Comparison of ENCODE assay signal across 19 cellular contexts in genomic region chr16:49969356-49970030, GRCh38. TPM values are rescaled to one million over a fixed set of nuclear protein-coding genes. Genes with fewer than 3 reads are reported as not detected.
DNase-seq lines count a peak whose midpoint lies in the region; ATAC-seq and TF ChIP-seq lines count a peak whose summit lies in the region.
"Had no signal": no experiment of that assay in that cellular context is flagged by ENCODE, and none has a peak within 500 bp of the region (broad histone marks: within the 10 kb centered on the region; RNA-seq: fewer than 3 reads in every experiment).

No MANE protein-coding gene starts in this region.

- no peak for TF ChIP-seq POLR2A in testis (IDR thresholded peaks at IDR 0.05)

- no peak overlapping the region for H3K4me3 ChIP-seq in testis
- H3K4me3 ChIP-seq: breast epithelium had no signal

- ATAC-seq in left lobe of liver (peak; percentile 26), HG02610 (IDR thresholded peaks at IDR 0.05; ENCODE audit: unreplicated experiment) (no peak)
- ATAC-seq: activated naive CD4-positive, alpha-beta T cell treated with anti-CD3 and anti-CD28 coated beads, Interleukin-2, amount 50 U/mL, for 72 hours; activated T-cell treated with anti-CD3 and anti-CD28 coated beads, Interleukin-2, amount 50 U/mL, for 4 hours; esophagus mucosa had no signal

- 20 to 21% methylated on average over 18 to 21 of the region's 21 CpGs for WGBS in testis, 2 donors

- TF ChIP-seq CTCF in testis (IDR thresholded peaks at IDR 0.05): no peak

- no peak overlapping the region for H3K27ac ChIP-seq in testis
- H3K27ac ChIP-seq: breast epithelium, dorsolateral prefrontal cortex, heart right ventricle, neutrophil had no signal

- no peaks in the 10 kb centered on the region for H3K27me3 ChIP-seq in testis
- H3K27me3 ChIP-seq: breast epithelium had no signal

- intact Hi-C loops in testis (cut with DNase I; ENCODE audit: low total_unique reads): no loop called here

- DNase-seq in NCI-H146 (lab: John Stamatoyannopoulos, UW) (peak; percentile 48), astrocyte of the hippocampus (ENCODE audit: low read depth, low spot score) (peak; percentile 33), left lobe of liver (ENCODE audit: low spot score) (no peak), testis (peak; percentile 27), H4 (ENCODE audit: low spot score) (no peak)
- DNase-seq in activated CD8-positive, alpha-beta memory T cell treated with anti-CD3 and anti-CD28 coated beads for 24 hours: no peak
- DNase-seq: activated CD4-positive, alpha-beta T cell treated with anti-CD3 and anti-CD28 coated beads, Interleukin-2, amount 50 U/mL, for 48 hours; activated T-cell treated with anti-CD3 and anti-CD28 coated beads, Interleukin-2, amount 50 U/mL, for 4 hours; dorsolateral prefrontal cortex; NCI-H1436 treated with DMSO at 0.1 percent for 48 hours; NCI-H446; SHP77; stimulated activated CD4-positive, alpha-beta T cell treated with anti-CD3 and anti-CD28 coated beads, Interleukin-4, amount 100 ng/mL, for 1 hour had no signal

- H3K9me3 ChIP-seq in testis: no peaks in the 10 kb centered on the region
- H3K9me3 ChIP-seq: breast epithelium, heart right ventricle, neutrophil had no signal

- H3K4me1 ChIP-seq in testis: peaks cover 5% of the 10 kb centered on the region
- H3K4me1 ChIP-seq: breast epithelium had no signal

- no peaks in the 10 kb centered on the region for H3K36me3 ChIP-seq in testis (ENCODE audit: low read depth, missing control alignments)
- H3K36me3 ChIP-seq: breast epithelium, heart right ventricle, neutrophil had no signal

RNA-seq across cellular contexts. Expression of gene CNEP1R1, which starts 55.5 kb away (rescaled TPM):
- total RNA-seq in left lobe of liver (6.4 TPM), testis (10 to 100 TPM; 51.5 to 64.1 TPM)
- 39.7 TPM for polyA plus RNA-seq in testis (ENCODE audit: insufficient read depth, low read depth, low replicate concordance)
- 24.3 and 34.1 TPM in 2 replicates for total RNA-seq in H4 (2014; rRNA removed; shearing (Covaris generic))

Comparison
In these comparisons a context has a peak if more than half of its experiments do, and no peak if none do; other contexts are left out.
1. DNase-seq: peak in NCI-H146 (single experiment), astrocyte of the hippocampus (single experiment) and testis (single experiment); none in left lobe of liver (single experiment), activated CD8-positive, alpha-beta memory T cell treated with anti-CD3 and anti-CD28 coated beads for 24 hours (single experiment) and H4 (single experiment).